ENCODE assay signal across 24 cellular contexts in genomic region chr10:95505641-95506040, GRCh38. TPM values are rescaled to one million over a fixed set of nuclear protein-coding genes. Genes with fewer than 3 reads are reported as not detected.
DNase-seq lines count a peak whose midpoint lies in the region; ATAC-seq and TF ChIP-seq lines count a peak whose summit lies in the region.
"Had no signal": no experiment of that assay in that cellular context is flagged by ENCODE, and none has a peak within 500 bp of the region (broad histone marks: within the 10 kb centered on the region; RNA-seq: fewer than 3 reads in every experiment).

No MANE protein-coding gene starts in this region.

- H3K9me3 ChIP-seq in Panc1 (ENCODE audit: control insufficient read depth, insufficient read depth, low read depth, low read length) (no peaks in the 10 kb centered on the region), gastrocnemius medialis (no peaks in the 10 kb centered on the region), psoas muscle (no peaks in the 10 kb centered on the region), endodermal cell (ENCODE audit: control insufficient read depth, low read length) (no peaks in the 10 kb centered on the region)
- H3K9me3 ChIP-seq: adrenal gland; BLaER1 treated with 17β-estradiol and CSF1 and Interleukin-3, amounts not matched to agents 10 nM and 100 nM; neutrophil; testis had no signal

- CTCF ChIA-PET in Panc1 (lab: Charles Lee): no interaction called here

- no peaks in the 10 kb centered on the region for H3K27me3 Mint-ChIP-seq in glutamatergic neuron (ENCODE audit: unreplicated experiment)
- no peaks in the 10 kb centered on the region for H3K27me3 Mint-ChIP-seq in endodermal cell (ENCODE audit: insufficient read depth)

- no peaks in the 10 kb centered on the region for H3K27me3 ChIP-seq in Panc1 (ENCODE audit: control insufficient read depth, insufficient read depth, low read length)
- no peaks in the 10 kb centered on the region for H3K27me3 ChIP-seq in gastrocnemius medialis
- H3K27me3 ChIP-seq in psoas muscle (ENCODE audit: insufficient read depth in 3 of 3, low read length in 2 of 3): no peaks in the 10 kb centered on the region
- no peaks in the 10 kb centered on the region for H3K27me3 ChIP-seq in endodermal cell (ENCODE audit: control insufficient read depth, insufficient read depth, low read length, poor library complexity, severe bottlenecking)
- H3K27me3 ChIP-seq: adrenal gland; BLaER1 treated with 17β-estradiol and CSF1 and Interleukin-3, amounts not matched to agents 10 nM and 100 nM; neutrophil; testis had no signal

- no peak overlapping the region for H3K4me3 ChIP-seq in Panc1 (ENCODE audit: low read depth in 2 of 2, low read length in 2 of 2)
- no peak overlapping the region for H3K4me3 ChIP-seq in gastrocnemius medialis
- H3K4me3 ChIP-seq in psoas muscle: no peak overlapping the region
- H3K4me3 ChIP-seq in endodermal cell (ENCODE audit: low read length): no peak overlapping the region
- H3K4me3 ChIP-seq: adrenal gland; BLaER1 treated with 17β-estradiol and CSF1 and Interleukin-3, amounts not matched to agents 10 nM and 100 nM; GM12878; SK-N-MC; smooth muscle cell; testis had no signal

- TF ChIP-seq CTCF in Panc1 (IDR thresholded peaks at IDR 0.05): no peak
- TF ChIP-seq CTCF in glutamatergic neuron (IDR thresholded peaks at IDR 0.05; ENCODE audit: partially characterized antibody, unreplicated experiment): no peak
- no peak for TF ChIP-seq CTCF in gastrocnemius medialis (IDR thresholded peaks at IDR 0.05 in 4 of 5, conservative IDR thresholded peaks at IDR 0.05 in 1 of 5)
- no peak for TF ChIP-seq CTCF in psoas muscle (IDR thresholded peaks at IDR 0.05)
- no peak for TF ChIP-seq CTCF in endodermal cell (conservative IDR thresholded peaks at IDR 0.05)

- H3K4me1 Mint-ChIP-seq in glutamatergic neuron (ENCODE audit: low read depth, unreplicated experiment): peaks cover 58% of the 10 kb centered on the region
- peaks cover 38% of the 10 kb centered on the region for H3K4me1 Mint-ChIP-seq in endodermal cell
- H3K4me1 Mint-ChIP-seq: immature natural killer cell; stimulated activated effector memory CD8-positive, alpha-beta T cell treated with anti-CD3 and anti-CD28 coated beads, Interleukin-12 subunit alpha, Interleukin-12 subunit beta, amount 100 ng/mL, for 72 hours had no signal

- peak overlapping the region; percentile 5 for H3K27ac Mint-ChIP-seq in glutamatergic neuron (ENCODE audit: unreplicated experiment)
- H3K27ac Mint-ChIP-seq in endodermal cell: no peak overlapping the region
- H3K27ac Mint-ChIP-seq: immature natural killer cell; stimulated activated effector memory CD8-positive, alpha-beta T cell treated with anti-CD3 and anti-CD28 coated beads, Interleukin-12 subunit alpha, Interleukin-12 subunit beta, amount 100 ng/mL, for 72 hours had no signal

- peak overlapping the region; percentile 14 for H3K4me3 Mint-ChIP-seq in glutamatergic neuron (ENCODE audit: unreplicated experiment)
- no peak overlapping the region for H3K4me3 Mint-ChIP-seq in endodermal cell
- H3K4me3 Mint-ChIP-seq: immature natural killer cell; stimulated activated effector memory CD8-positive, alpha-beta T cell treated with anti-CD3 and anti-CD28 coated beads, Interleukin-12 subunit alpha, Interleukin-12 subunit beta, amount 100 ng/mL, for 72 hours had no signal

- H3K36me3 Mint-ChIP-seq in glutamatergic neuron (ENCODE audit: unreplicated experiment) (no peaks in the 10 kb centered on the region), endodermal cell (ENCODE audit: low read depth) (no peaks in the 10 kb centered on the region)
- H3K36me3 Mint-ChIP-seq: immature natural killer cell; stimulated activated effector memory CD8-positive, alpha-beta T cell treated with anti-CD3 and anti-CD28 coated beads, Interleukin-12 subunit alpha, Interleukin-12 subunit beta, amount 100 ng/mL, for 72 hours had no signal

- no TSS peak for BruUV-seq in Panc1 (replicated peaks; lab: Mats Ljungman, UMichigan)

- DNase-seq in G401 (ENCODE audit: low spot score): peak; percentile 81
- no peak for DNase-seq in Panc1 (ENCODE audit: low read depth, low spot score)
- DNase-seq in glutamatergic neuron: no peak
- DNase-seq in gastrocnemius medialis: no peak
- DNase-seq in DMS153 (lab: John Stamatoyannopoulos, UW): no peak
- no peak for DNase-seq in psoas muscle
- DNase-seq in endodermal cell: no peak
- DNase-seq: activated CD4-positive, alpha-beta T cell treated with anti-CD3 and anti-CD28 coated beads for 48 hours; activated naive CD4-positive, alpha-beta T cell treated with Interleukin-2 at 50 U/mL for 16 hours; activated T-cell treated with anti-CD3 and anti-CD28 coated beads, Interleukin-2, amount 50 U/mL, for 48 hours; adrenal gland; hippocampal formation; immature natural killer cell; NCI-H526; RPMI8226; T-helper 2 cell; testis had no signal

- intact Hi-C loops in Panc1 (cut with micrococcal nuclease; ENCODE audit: unreplicated experiment): no loop called here
- intact Hi-C loops in gastrocnemius medialis (cut with DNase I; ENCODE audit: low total_unique reads): no loop called here
- intact Hi-C loops in psoas muscle (cut with DNase I): loop anchor here in 1 of 2 donors (10.0 kb wide), 1 partner anchor 49 kb away; no protein-coding TSS in a partner anchor

- 57 to 68% (median 59%) methylated on average over 3 of the region's 3 CpGs for WGBS in psoas muscle, 3 donors
- 63 to 86% methylated on average over 2 to 3 of the region's 3 CpGs for WGBS in endodermal cell (ENCODE audit: insufficient coverage in 1 of 2, insufficient read length in 1 of 2), 2 experiments

- H3K36me3 ChIP-seq in Panc1 (ENCODE audit: control insufficient read depth, insufficient read depth, low read length) (no peaks in the 10 kb centered on the region), gastrocnemius medialis (no peaks in the 10 kb centered on the region), psoas muscle (ENCODE audit: insufficient read depth in 1 of 2, low read depth in 1 of 2) (no peaks in the 10 kb centered on the region), endodermal cell (ENCODE audit: control insufficient read depth, insufficient read depth, low read length) (no peaks in the 10 kb centered on the region)
- H3K36me3 ChIP-seq: adrenal gland; BLaER1 treated with 17β-estradiol and CSF1 and Interleukin-3, amounts not matched to agents 10 nM and 100 nM; neutrophil had no signal

- H3K9ac ChIP-seq in endodermal cell (ENCODE audit: extremely low read depth, low read length, poor library complexity, severe bottlenecking): no peak overlapping the region
- H3K9ac ChIP-seq: BLaER1 treated with 17β-estradiol and CSF1 and Interleukin-3, amounts not matched to agents 10 nM and 100 nM had no signal

- TF ChIP-seq POLR2A in gastrocnemius medialis (IDR thresholded peaks at IDR 0.05): no peak

- H3K27ac ChIP-seq in Panc1 (ENCODE audit: low read length) (peak overlapping the region; percentile 26; the same call in 1 of the 2 replicates), gastrocnemius medialis (peak overlapping the region in 3 of 4 donors; percentile 10 to 39 (median 38)), psoas muscle (no peak overlapping the region), endodermal cell (ENCODE audit: low read depth, low read length) (no peak overlapping the region)
- H3K27ac ChIP-seq: BLaER1 treated with 17β-estradiol and CSF1 and Interleukin-3, amounts not matched to agents 10 nM and 100 nM; neutrophil; SK-N-MC had no signal

- peaks cover 50% of the 10 kb centered on the region for H3K4me1 ChIP-seq in Panc1 (ENCODE audit: control insufficient read depth, insufficient read depth, low read length)
- peaks cover 60 to 82% of the 10 kb centered on the region in 2 donors for H3K4me1 ChIP-seq in gastrocnemius medialis
- H3K4me1 ChIP-seq in psoas muscle: peaks cover 71% of the 10 kb centered on the region
- H3K4me1 ChIP-seq in endodermal cell (ENCODE audit: control insufficient read depth, insufficient read depth, low read length): no peaks in the 10 kb centered on the region

- in situ Hi-C loops in G401 (cut with HindIII; ENCODE audit: low sequenced_read_pairs): no loop called here
- in situ Hi-C loops in Panc1 (cut with HindIII; ENCODE audit: low pct_unique_long_range_greater_than_20kb, low sequenced_read_pairs): no loop called here
- in situ Hi-C loops in gastrocnemius medialis (cut with MboI; ENCODE audit: low sequenced_read_pairs in 4 of 4): no loop called here

- ATAC-seq in Panc1 (no peak), gastrocnemius medialis (no peak), psoas muscle (no peak), GM21786 (IDR thresholded peaks at IDR 0.05; ENCODE audit: unreplicated experiment) (no peak)
- ATAC-seq: GM12878; stimulated activated effector memory CD8-positive, alpha-beta T cell treated with anti-CD3 and anti-CD28 coated beads, Interleukin-12 subunit alpha, Interleukin-12 subunit beta, amount 100 ng/mL, for 72 hours had no signal

- H3K9me3 Mint-ChIP-seq in glutamatergic neuron (ENCODE audit: unreplicated experiment) (peaks cover 3% of the 10 kb centered on the region), endodermal cell (no peaks in the 10 kb centered on the region)
- H3K9me3 Mint-ChIP-seq: immature natural killer cell; stimulated activated effector memory CD8-positive, alpha-beta T cell treated with anti-CD3 and anti-CD28 coated beads, Interleukin-12 subunit alpha, Interleukin-12 subunit beta, amount 100 ng/mL, for 72 hours had no signal

- POLR2A ChIA-PET in Panc1 (lab: Charles Lee): no interaction called here

RNA-seq across cellular contexts. Expression of gene SORBS1, which starts 55.5 kb away (rescaled TPM):
- 0.18 TPM in 1 of 2 replicates, not detected in the other for total RNA-seq in G401 (2014; rRNA removed; shearing (Covaris generic))
- 29.4 TPM for total RNA-seq in Panc1 (2021; ENCODE audit: unreplicated experiment)
- 18.4 TPM for polyA plus RNA-seq in Panc1 (2012; ENCODE audit: insufficient read length)
- 221 TPM for total RNA-seq in glutamatergic neuron (ENCODE audit: unreplicated experiment)
- 100 to 1,000 TPM; 146 to 331 (median 186) TPM for total RNA-seq in gastrocnemius medialis
- total RNA-seq in psoas muscle: 100 to 1,000 TPM in 3 of 4 donors, 10 to 100 TPM in 1; 71.1 to 306 (median 160) TPM
- 100 to 1,000 TPM in 2 of 3 donors, 10 to 100 TPM in 1; 17.3 to 270 (median 121) TPM for polyA plus RNA-seq in psoas muscle
- 10 to 100 TPM; 16.7 to 17.9 TPM for total RNA-seq in endodermal cell
- 13.6 TPM for polyA plus RNA-seq in endodermal cell (2013, experiment 1 of 2)
- 13.4 TPM for polyA plus RNA-seq in endodermal cell (2013, experiment 2 of 2)

Comparison
In these comparisons a context has a peak if more than half of its experiments do, and no peak if none do; other contexts are left out.
1. H3K27ac ChIP-seq: peak in Panc1 (single experiment) and gastrocnemius medialis (3 of 4); none in psoas muscle (single experiment) and endodermal cell (single experiment).
2. RNA of gene SORBS1, which starts 55.5 kb away (total RNA-seq): 146 to 331 TPM in gastrocnemius medialis, 221 TPM in glutamatergic neuron (single experiment), 71.1 to 306 TPM in psoas muscle, 29.4 TPM in Panc1 (single experiment) and 16.7 to 17.9 TPM in endodermal cell; 0.18 TPM in G401; every median in the first group is over 10 times any median in the second.